ENCODE assay signal across 22 cellular contexts in genomic region chr10:36344240-36344639, GRCh38.
DNase-seq lines count a peak whose midpoint lies in the region; ATAC-seq, FAIRE-seq and TF ChIP-seq lines count a peak whose summit lies in the region.
"Had no signal": no experiment of that assay in that cellular context is flagged by ENCODE, and none has a peak within 500 bp of the region (broad histone marks: within the 10 kb centered on the region; RNA-seq: fewer than 3 reads in every experiment).

No MANE protein-coding gene starts in this region.

- no peaks in the 10 kb centered on the region for H3K27me3 Mint-ChIP-seq in astrocyte (ENCODE audit: low read depth, unreplicated experiment)
- no peaks in the 10 kb centered on the region for H3K27me3 Mint-ChIP-seq in stimulated activated naive B cell treated with anti-CD40 and anti-IgM and Interleukin-4, amounts not matched to agents 10 μg/mL and 1 μg/mL and 100 μg/mL, for 72 hours
- H3K27me3 Mint-ChIP-seq: activated naive CD4-positive, alpha-beta T cell treated with anti-CD3 and anti-CD28 coated beads, Interleukin-2, amount 50 U/mL, for 24 hours; stimulated activated naive CD8-positive, alpha-beta T cell treated with anti-CD3 and anti-CD28 coated beads, Interleukin-15, Interleukin-2, amounts not matched to agents 100 ng/mL and 50 ng/mL, for 24 hours; T-cell had no signal

- H3K79me2 ChIP-seq in astrocyte (ENCODE audit: insufficient read depth, low read length) (no peaks in the 10 kb centered on the region), keratinocyte (ENCODE audit: control insufficient read depth, insufficient read depth, low read length) (no peaks in the 10 kb centered on the region)

- peaks cover 3% of the 10 kb centered on the region for H3K9me3 Mint-ChIP-seq in astrocyte (ENCODE audit: unreplicated experiment)
- H3K9me3 Mint-ChIP-seq in stimulated activated naive B cell treated with anti-CD40 and anti-IgM and Interleukin-4, amounts not matched to agents 10 μg/mL and 1 μg/mL and 100 μg/mL, for 72 hours = peaks cover 0 to 2% of the 10 kb centered on the region in 2 donors

- DNase-seq in HCEC 1CT (peak; percentile 69), astrocyte (ENCODE audit: low read depth) (peak; percentile 21), keratinocyte (ENCODE audit: low read depth, low spot score) (no peak), stromal cell of bone marrow (ENCODE audit: low read depth) (peak; percentile 25), BE2C (no peak)
- DNase-seq in stimulated activated naive B cell treated with anti-CD40 and anti-IgM and Interleukin-4, amounts not matched to agents 10 μg/mL and 1 μg/mL and 100 μg/mL, for 72 hours = no peak
- DNase-seq: activated CD4-positive, alpha-beta T cell treated with anti-CD3 and anti-CD28 coated beads for 4 hours; activated T-cell treated with anti-CD3 and anti-CD28 coated beads, Interleukin-2, amount 50 U/mL, for 72 hours; kidney glomerular epithelial cell; natural killer cell; NCI-H146; NCI-H2171 treated with DMSO at 0.1 percent for 48 hours; NCI-H526 treated with DMSO at 0.1 percent for 48 hours; stimulated activated CD4-positive, alpha-beta T cell treated with anti-CD3 and anti-CD28 coated beads, Interleukin-2, amount 100 ng/mL, for 24 hours; T-cell had no signal

- H3K4me2 ChIP-seq in astrocyte (ENCODE audit: low read length) (no peak overlapping the region), keratinocyte (ENCODE audit: control insufficient read depth, extremely low read depth, insufficient read depth, low read depth, low read length) (peak overlapping the region; percentile 3)
- H3K4me2 ChIP-seq: BLaER1 had no signal

- FAIRE-seq in astrocyte (lab: Jason Lieb, UNC) (no peak), keratinocyte (lab: Jason Lieb, UNC) (no peak)
- FAIRE-seq: frontal cortex had no signal

- H3K36me3 Mint-ChIP-seq in astrocyte (ENCODE audit: low read depth, unreplicated experiment) = no peaks in the 10 kb centered on the region
- no peaks in the 10 kb centered on the region for H3K36me3 Mint-ChIP-seq in stimulated activated naive B cell treated with anti-CD40 and anti-IgM and Interleukin-4, amounts not matched to agents 10 μg/mL and 1 μg/mL and 100 μg/mL, for 72 hours
- H3K36me3 Mint-ChIP-seq: activated naive CD4-positive, alpha-beta T cell treated with anti-CD3 and anti-CD28 coated beads, Interleukin-2, amount 50 U/mL, for 24 hours; natural killer cell; T-cell had no signal

- H4K20me1 ChIP-seq in astrocyte (ENCODE audit: insufficient read depth, low read length) = no peaks in the 10 kb centered on the region
- no peaks in the 10 kb centered on the region for H4K20me1 ChIP-seq in keratinocyte (ENCODE audit: control insufficient read depth, extremely low read depth, insufficient read depth, low read length)
- H4K20me1 ChIP-seq: BLaER1 had no signal

- dilution Hi-C loops in keratinocyte (cut with MboI; ENCODE audit: extremely low pct_ligation_motif_present, low sequenced_read_pairs) = no loop called here

- peak overlapping the region; percentile 2 for H3K9ac ChIP-seq in astrocyte (ENCODE audit: low read length)
- no peak overlapping the region for H3K9ac ChIP-seq in keratinocyte (ENCODE audit: control insufficient read depth, extremely low read depth, insufficient read depth, low read length)
- H3K9ac ChIP-seq: BLaER1 had no signal

- H3K4me3 ChIP-seq in astrocyte (ENCODE audit: insufficient read depth, low read depth, low read length) (no peak overlapping the region), keratinocyte (ENCODE audit: control insufficient read depth in 2 of 3, extremely low read depth in 1 of 3, insufficient read depth in 2 of 3, low read depth in 1 of 3, low read length in 3 of 3) (no peak overlapping the region), BE2C (ENCODE audit: low read depth, low read length) (no peak overlapping the region)
- H3K4me3 ChIP-seq: BLaER1, coronary artery had no signal

- no peak overlapping the region for H3K4me3 Mint-ChIP-seq in astrocyte (ENCODE audit: unreplicated experiment)
- H3K4me3 Mint-ChIP-seq in stimulated activated naive B cell treated with anti-CD40 and anti-IgM and Interleukin-4, amounts not matched to agents 10 μg/mL and 1 μg/mL and 100 μg/mL, for 72 hours = no peak overlapping the region
- H3K4me3 Mint-ChIP-seq: activated naive CD4-positive, alpha-beta T cell treated with anti-CD3 and anti-CD28 coated beads, Interleukin-2, amount 50 U/mL, for 24 hours; activated T-cell treated with anti-CD3 and anti-CD28 coated beads, Interleukin-2, amount 50 U/mL, for 72 hours; natural killer cell; stimulated activated naive CD8-positive, alpha-beta T cell treated with anti-CD3 and anti-CD28 coated beads, Interleukin-15, Interleukin-2, amounts not matched to agents 100 ng/mL and 50 ng/mL, for 24 hours; T-cell had no signal

- no peaks in the 10 kb centered on the region for H3K36me3 ChIP-seq in astrocyte (ENCODE audit: insufficient read depth, low read length)
- H3K36me3 ChIP-seq in keratinocyte (ENCODE audit: control insufficient read depth in 2 of 2, extremely low read depth in 1 of 2, insufficient read depth in 2 of 2, low read length in 2 of 2) = no peaks in the 10 kb centered on the region
- H3K36me3 ChIP-seq in BE2C = no peaks in the 10 kb centered on the region
- H3K36me3 ChIP-seq: BLaER1 had no signal

- peak overlapping the region; percentile 51 for H3K27ac ChIP-seq in astrocyte (ENCODE audit: low read depth, low read length)
- H3K27ac ChIP-seq in keratinocyte (ENCODE audit: control insufficient read depth, insufficient read depth, low read length) = no peak overlapping the region
- H3K27ac ChIP-seq: BLaER1 had no signal

- no peaks in the 10 kb centered on the region for H3K27me3 ChIP-seq in astrocyte (ENCODE audit: insufficient read depth, low read length)
- no peaks in the 10 kb centered on the region for H3K27me3 ChIP-seq in keratinocyte (ENCODE audit: control insufficient read depth, extremely low read depth, insufficient read depth, low read length)
- no peaks in the 10 kb centered on the region for H3K27me3 ChIP-seq in BE2C
- H3K27me3 ChIP-seq: BLaER1 had no signal

- H3K9me3 ChIP-seq in astrocyte (ENCODE audit: insufficient read depth, low read depth, low read length) (no peaks in the 10 kb centered on the region), keratinocyte (ENCODE audit: control insufficient read depth, low read depth, low read length) (no peaks in the 10 kb centered on the region), BE2C (no peaks in the 10 kb centered on the region)
- H3K9me3 ChIP-seq: BLaER1 had no signal

- peaks cover 13% of the 10 kb centered on the region for H3K4me1 Mint-ChIP-seq in astrocyte (ENCODE audit: low read depth, unreplicated experiment)
- H3K4me1 Mint-ChIP-seq in stimulated activated naive B cell treated with anti-CD40 and anti-IgM and Interleukin-4, amounts not matched to agents 10 μg/mL and 1 μg/mL and 100 μg/mL, for 72 hours = no peaks in the 10 kb centered on the region
- H3K4me1 Mint-ChIP-seq: activated naive CD4-positive, alpha-beta T cell treated with anti-CD3 and anti-CD28 coated beads, Interleukin-2, amount 50 U/mL, for 24 hours; natural killer cell; T-cell had no signal

- no peaks in the 10 kb centered on the region for H3K9me1 ChIP-seq in keratinocyte (ENCODE audit: control insufficient read depth, extremely low read depth, insufficient read depth, low read length)

- H2AFZ ChIP-seq in astrocyte (ENCODE audit: low read depth, low read length) (no peak overlapping the region), keratinocyte (ENCODE audit: control insufficient read depth, low read length) (peak overlapping the region; percentile 10)

- TF ChIP-seq CTCF in astrocyte (IDR thresholded peaks at IDR 0.05; ENCODE audit: insufficient read depth, low read depth, low read length) = no peak
- TF ChIP-seq CTCF in keratinocyte (optimal IDR thresholded peaks at IDR 0.05 in 1 of 3, IDR thresholded peaks at IDR 0.05 in 1 of 3, conservative IDR thresholded peaks at IDR 0.05 in 1 of 3; ENCODE audit: extremely low read depth in 1 of 3, insufficient read depth in 2 of 3, low read length in 3 of 3) = no peak
- TF ChIP-seq CTCF in BE2C (IDR thresholded peaks at IDR 0.05; ENCODE audit: low read depth, low read length) = no peak

- H3K4me1 ChIP-seq in astrocyte (ENCODE audit: insufficient read depth, low read length) (peaks cover 8% of the 10 kb centered on the region), keratinocyte (ENCODE audit: control insufficient read depth, extremely low read depth, insufficient read depth, low read length) (peaks cover 9% of the 10 kb centered on the region), BE2C (no peaks in the 10 kb centered on the region; the same call in 1 of the 2 replicates)
- H3K4me1 ChIP-seq: BLaER1 had no signal

- ATAC-seq in GM18861 (IDR thresholded peaks at IDR 0.05; ENCODE audit: unreplicated experiment) = no peak
- no peak for ATAC-seq in stimulated activated naive B cell treated with anti-CD40 and anti-IgM and Interleukin-4, amounts not matched to agents 10 μg/mL and 1 μg/mL and 100 μg/mL, for 72 hours (replicated peaks)
- ATAC-seq: activated T-cell treated with anti-CD3 and anti-CD28 coated beads, Interleukin-2, amount 50 U/mL, for 72 hours; natural killer cell; Right ventricle myocardium inferior; T-cell had no signal

- H3K27ac Mint-ChIP-seq in astrocyte (ENCODE audit: unreplicated experiment) = peak overlapping the region; percentile 62
- no peak overlapping the region for H3K27ac Mint-ChIP-seq in stimulated activated naive B cell treated with anti-CD40 and anti-IgM and Interleukin-4, amounts not matched to agents 10 μg/mL and 1 μg/mL and 100 μg/mL, for 72 hours
- H3K27ac Mint-ChIP-seq: activated naive CD4-positive, alpha-beta T cell treated with anti-CD3 and anti-CD28 coated beads, Interleukin-2, amount 50 U/mL, for 24 hours; activated T-cell treated with anti-CD3 and anti-CD28 coated beads, Interleukin-2, amount 50 U/mL, for 72 hours; natural killer cell; stimulated activated naive CD8-positive, alpha-beta T cell treated with anti-CD3 and anti-CD28 coated beads, Interleukin-15, Interleukin-2, amounts not matched to agents 100 ng/mL and 50 ng/mL, for 24 hours; T-cell had no signal

Comparison
In these comparisons a context has a peak if more than half of its experiments do, and no peak if none do; other contexts are left out.
1. DNase-seq: peak in HCEC 1CT (single experiment), astrocyte (single experiment) and stromal cell of bone marrow (single experiment); none in keratinocyte (single experiment), BE2C (single experiment) and stimulated activated naive B cell treated with anti-CD40 and anti-IgM and Interleukin-4, amounts not matched to agents 10 μg/mL and 1 μg/mL and 100 μg/mL, for 72 hours (single experiment).